Comparison of ENCODE assay signal across 21 cellular contexts in genomic region chr21:35273331-35273730, GRCh38.
DNase-seq lines count a peak whose midpoint lies in the region; ATAC-seq and TF ChIP-seq lines count a peak whose summit lies in the region.
"Had no signal": no experiment of that assay in that cellular context is flagged by ENCODE, and none has a peak within 500 bp of the region (broad histone marks: within the 10 kb centered on the region; RNA-seq: fewer than 3 reads in every experiment).

No MANE protein-coding gene starts in this region.

- TF ChIP-seq CTCF in esophagus squamous epithelium (IDR thresholded peaks at IDR 0.05) (no peak), smooth muscle cell (IDR thresholded peaks at IDR 0.05; ENCODE audit: borderline replicate concordance, insufficient read depth, poor library complexity, severe bottlenecking) (no peak)

- H3K4me3 ChIP-seq in esophagus squamous epithelium = no peak overlapping the region
- H3K4me3 ChIP-seq in smooth muscle cell = no peak overlapping the region
- H3K4me3 ChIP-seq: uterus had no signal

- ATAC-seq in HG02571 (IDR thresholded peaks at IDR 0.05; ENCODE audit: unreplicated experiment) (no peak), GM21515 (IDR thresholded peaks at IDR 0.05; ENCODE audit: unreplicated experiment) (no peak)
- ATAC-seq: activated naive CD8-positive, alpha-beta T cell treated with anti-CD3 and anti-CD28 coated beads, Interleukin-2, amount 50 U/mL, for 24 hours; activated T-cell treated with anti-CD3 and anti-CD28 coated beads, Interleukin-2, amount 50 U/mL, for 72 hours; effector memory CD8-positive, alpha-beta T cell; stimulated activated naive CD8-positive, alpha-beta T cell treated with anti-CD3 and anti-CD28 coated beads, Interleukin-15, amount 100 ng/mL, for 72 hours had no signal

- H3K27ac ChIP-seq in esophagus squamous epithelium = peak overlapping the region in 3 of 4 donors; percentile 35 to 70 (median 69)
- peak overlapping the region; percentile 98 for H3K27ac ChIP-seq in smooth muscle cell (ENCODE audit: low read depth)
- H3K27ac ChIP-seq: uterus had no signal

- no peak overlapping the region for H2AFZ ChIP-seq in smooth muscle cell (ENCODE audit: low read depth)

- no peak overlapping the region for H3K4me2 ChIP-seq in smooth muscle cell

- DNase-seq in NCI-H345 (lab: John Stamatoyannopoulos, UW) (peak; percentile 15), NCI-H345 treated with DMSO at 0.1 percent for 48 hours (lab: John Stamatoyannopoulos, UW; ENCODE audit: unreplicated experiment) (no peak), NCI-H69 (lab: John Stamatoyannopoulos, UW) (peak; percentile 32), esophagus squamous epithelium (lab: John Stamatoyannopoulos, UW) (no peak), smooth muscle cell (lab: John Stamatoyannopoulos, UW; ENCODE audit: unreplicated experiment) (no peak), GDM1 (lab: John Stamatoyannopoulos, UW) (no peak)
- DNase-seq: activated CD4-positive, alpha-beta memory T cell treated with anti-CD3 and anti-CD28 coated beads for 36 hours; activated naive CD8-positive, alpha-beta T cell treated with anti-CD3 and anti-CD28 coated beads, Interleukin-2, amount 50 U/mL, for 24 hours; activated T-cell treated with anti-CD3 and anti-CD28 coated beads, Interleukin-2, amount 50 U/mL, for 72 hours; CD4-positive, alpha-beta memory T cell; effector memory CD8-positive, alpha-beta T cell; foreskin fibroblast; KG1; NCI-H1436 treated with DMSO at 0.1 percent for 48 hours; NCI-H524 treated with DMSO at 0.1 percent for 48 hours; stimulated activated CD4-positive, alpha-beta T cell treated with anti-CD3 and anti-CD28 coated beads, Interleukin-15, amount 100 ng/mL, for 24 hours; stimulated activated naive CD8-positive, alpha-beta T cell treated with anti-CD3 and anti-CD28 coated beads, Interleukin-15, amount 100 ng/mL, for 72 hours; SW 1271; uterus had no signal

- H3K4me1 ChIP-seq in esophagus squamous epithelium = peaks cover 0 to 65% (median 12%) of the 10 kb centered on the region in 3 donors
- H3K4me1 ChIP-seq in smooth muscle cell (ENCODE audit: low read depth) = peaks cover 18% of the 10 kb centered on the region
- H3K4me1 ChIP-seq: uterus had no signal

- intact Hi-C loops in esophagus squamous epithelium (cut with DNase I) = no loop called here

- WGBS in esophagus squamous epithelium, 2 donors = 30 to 64% methylated on average over 3 of the region's 3 CpGs
- WGBS in smooth muscle cell (ENCODE audit: low lambda C conversion rate) = 60% methylated on average over 3 of the region's 3 CpGs

- TF ChIP-seq POLR2A in esophagus squamous epithelium (IDR thresholded peaks at IDR 0.05) = no peak

- H3K9me3 ChIP-seq in esophagus squamous epithelium = no peaks in the 10 kb centered on the region
- H3K9me3 ChIP-seq in smooth muscle cell (replicated peaks; ENCODE audit: low read depth) = no peaks in the 10 kb centered on the region
- H3K9me3 ChIP-seq: uterus had no signal

- H3K79me2 ChIP-seq in smooth muscle cell (ENCODE audit: low read depth) = no peaks in the 10 kb centered on the region

- H3K27me3 ChIP-seq in esophagus squamous epithelium (no peaks in the 10 kb centered on the region), smooth muscle cell (ENCODE audit: low read depth) (no peaks in the 10 kb centered on the region)
- H3K27me3 ChIP-seq: uterus had no signal

- no peaks in the 10 kb centered on the region for H4K20me1 ChIP-seq in smooth muscle cell (ENCODE audit: low read depth)

- H3K36me3 ChIP-seq in esophagus squamous epithelium (no peaks in the 10 kb centered on the region), smooth muscle cell (ENCODE audit: low read depth) (no peaks in the 10 kb centered on the region)
- H3K36me3 ChIP-seq: uterus had no signal

- H3F3A ChIP-seq in smooth muscle cell (ENCODE audit: low read depth) = peaks cover 13% of the 10 kb centered on the region

- no peak overlapping the region for H3K9ac ChIP-seq in smooth muscle cell (ENCODE audit: low read depth)

Comparison
In these comparisons a context has a peak if more than half of its experiments do, and no peak if none do; other contexts are left out.
1. DNase-seq: peak in NCI-H345 (single experiment) and NCI-H69 (single experiment); none in NCI-H345 treated with DMSO at 0.1 percent for 48 hours (single experiment), esophagus squamous epithelium (single experiment), smooth muscle cell (single experiment) and GDM1 (single experiment).